8 cellular contexts compared by ENCODE assay signal in genomic region chr17:49997773-49998703, GRCh38. TPM values are rescaled to one million over a fixed set of nuclear protein-coding genes. Genes with fewer than 3 reads are reported as not detected.
DNase-seq lines count a peak whose midpoint lies in the region; ATAC-seq lines count a peak whose summit lies in the region.

No MANE protein-coding gene starts in this region.

- peak; percentile 60 for ATAC-seq in HG03175 (IDR thresholded peaks at IDR 0.05; ENCODE audit: unreplicated experiment)
- peak; percentile 79 for ATAC-seq in left lobe of liver
- ATAC-seq in GM21447 (IDR thresholded peaks at IDR 0.05; ENCODE audit: unreplicated experiment): no peak

- peak; percentile 85 for DNase-seq in ELF-1 (ENCODE audit: low read depth, low spot score)
- peak; percentile 91 to 92 for DNase-seq in NCI-H446 (lab: John Stamatoyannopoulos, UW)
- DNase-seq in activated CD4-positive, CD25-positive, alpha-beta regulatory T cell treated with anti-CD3 and anti-CD28 coated beads, Interleukin-2, amount 50 U/mL, for 72 hours: peak; percentile 79
- peak; percentile 92 for DNase-seq in cerebellar cortex (ENCODE audit: low spot score)
- peak; percentile 78 for DNase-seq in left lobe of liver (ENCODE audit: low spot score)
- DNase-seq in stimulated activated CD4-positive, alpha-beta T cell treated with anti-CD3 and anti-CD28 coated beads, Interleukin-2, amount 100 ng/mL, for 4 hours (ENCODE audit: low read depth): peak; percentile 73

RNA-seq across cellular contexts. Expression of gene DLX3, which starts 3.0 kb away (rescaled TPM):
- total RNA-seq in left lobe of liver: not detected

RNA-seq across cellular contexts. Expression of gene DLX4, which starts 29.0 kb away (rescaled TPM):
- not detected for total RNA-seq in left lobe of liver

RNA-seq across cellular contexts. Expression of gene ITGA3, which starts 57.9 kb away (rescaled TPM):
- 2.7 TPM for total RNA-seq in left lobe of liver
